In the genomic region with DNA sequence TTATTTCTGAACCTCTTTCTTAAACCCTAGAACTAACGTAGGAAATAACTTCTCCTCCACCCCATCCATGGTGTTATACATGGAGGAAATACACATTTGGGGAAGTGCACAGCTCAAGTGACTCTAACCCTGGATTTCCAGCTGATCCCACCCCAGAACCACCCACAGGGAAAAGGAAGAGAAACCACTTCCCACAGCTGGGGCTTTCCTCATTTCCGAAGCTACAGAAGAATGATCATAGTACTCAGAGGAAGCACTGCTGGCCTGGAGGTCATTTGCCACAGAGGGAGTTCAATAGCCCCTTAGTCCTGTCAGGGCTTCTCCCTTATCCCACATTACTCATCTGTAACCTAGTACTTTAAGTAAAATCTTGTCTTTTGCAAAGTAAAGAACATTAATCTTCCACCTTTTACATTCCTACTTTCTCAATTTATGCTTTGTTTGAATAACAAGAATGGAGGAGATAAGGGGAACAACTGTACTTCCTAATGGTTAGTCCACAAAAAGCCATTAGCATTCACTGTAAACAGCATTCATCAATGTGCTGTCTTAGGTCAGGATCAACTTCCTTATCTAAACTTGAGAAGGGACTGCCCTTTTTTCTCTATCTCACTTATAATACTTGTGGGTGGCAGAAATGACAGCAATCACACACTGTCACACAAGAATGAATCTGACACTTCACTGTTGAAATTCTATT, we compare ENCODE assay signal across 9 cellular contexts.
DNase-seq lines count a peak whose midpoint lies in the region; ATAC-seq and TF ChIP-seq lines count a peak whose summit lies in the region.
"Had no signal": no experiment of that assay in that cellular context is flagged by ENCODE, and none has a peak within 500 bp of the region (broad histone marks: within the 10 kb centered on the region; RNA-seq: fewer than 3 reads in every experiment).

No MANE protein-coding gene starts in this region.

- no peak overlapping the region for H3K4me3 ChIP-seq in SU-DHL-6 (ENCODE audit: insufficient read depth, low read length, poor library complexity, severe bottlenecking)
- no peak overlapping the region for H3K4me3 ChIP-seq in mucosa of descending colon

- no peaks in the 10 kb centered on the region for H3K4me1 ChIP-seq in mucosa of descending colon (ENCODE audit: low read depth)

- no peaks in the 10 kb centered on the region for H3K36me3 Mint-ChIP-seq in CD4-positive, alpha-beta T cell (ENCODE audit: low read depth)

- H3K9me2 ChIP-seq in SU-DHL-6 (replicated peaks; ENCODE audit: insufficient read depth, low read length) = no peaks in the 10 kb centered on the region

- CTCF ChIA-PET in CD4-positive, alpha-beta T cell (lab: Charles Lee) = no interaction called here

- no peak overlapping the region for H2AFZ ChIP-seq in SU-DHL-6 (ENCODE audit: low read depth, low read length, severe bottlenecking)

- no peaks in the 10 kb centered on the region for H4K20me1 ChIP-seq in SU-DHL-6 (ENCODE audit: low read depth, low read length)

- POLR2A ChIA-PET in CD4-positive, alpha-beta T cell (lab: Charles Lee) = no interaction called here

- no peaks in the 10 kb centered on the region for H3K79me2 ChIP-seq in SU-DHL-6 (ENCODE audit: insufficient read depth, low read length)

- H3K4me1 Mint-ChIP-seq in CD4-positive, alpha-beta T cell (ENCODE audit: low read depth) = peaks cover 38% of the 10 kb centered on the region

- peak overlapping the region; percentile 11 for H3K27ac Mint-ChIP-seq in CD4-positive, alpha-beta T cell

- no peak overlapping the region for H3K4me3 Mint-ChIP-seq in CD4-positive, alpha-beta T cell

- H3K36me3 ChIP-seq in SU-DHL-6 (ENCODE audit: low read length) (no peaks in the 10 kb centered on the region), mucosa of descending colon (ENCODE audit: low read depth) (no peaks in the 10 kb centered on the region)

- no peak overlapping the region for H3K9ac ChIP-seq in SU-DHL-6 (ENCODE audit: low read length)

- intact Hi-C loops in CD4-positive, alpha-beta T cell (cut with DNase I, micrococcal nuclease) = loop anchor here in 1 of 2 experiments (5.0 kb wide), 1 partner anchor 35 kb away; no protein-coding TSS in a partner anchor
- intact Hi-C loops in mucosa of descending colon (cut with DNase I, micrococcal nuclease) = no loop called here

- H3K27ac ChIP-seq in CD4-positive, alpha-beta T cell (ENCODE audit: low read depth, low read length) = no peak overlapping the region
- peak overlapping the region; percentile 44 for H3K27ac ChIP-seq in SU-DHL-6 (ENCODE audit: low read depth, low read length)

- no peak for TF ChIP-seq CTCF in CD4-positive, alpha-beta T cell (IDR thresholded peaks at IDR 0.05)
- TF ChIP-seq CTCF in SU-DHL-6 (IDR thresholded peaks at IDR 0.05; ENCODE audit: insufficient read depth, low read length, poor library complexity, severe bottlenecking) (no peak), mucosa of descending colon (IDR thresholded peaks at IDR 0.05) (no peak)

- peaks cover 23% of the 10 kb centered on the region for H3F3A ChIP-seq in SU-DHL-6 (ENCODE audit: insufficient read depth)

- no peaks in the 10 kb centered on the region for H3K9me3 Mint-ChIP-seq in CD4-positive, alpha-beta T cell

- H3K4me2 ChIP-seq in SU-DHL-6 (ENCODE audit: low read depth, low read length, poor library complexity, severe bottlenecking) = peak overlapping the region; percentile 42

- no peak for DNase-seq in CD4-positive, alpha-beta T cell
- DNase-seq in mucosa of descending colon (peak in 1 of 3 donors; percentile 41), SHP77 treated with DMSO at 0.1 percent for 48 hours (lab: John Stamatoyannopoulos, UW) (no peak), DMS114 treated with DMSO at 0.1 percent for 48 hours (lab: John Stamatoyannopoulos, UW; ENCODE audit: unreplicated experiment) (no peak), cerebellum (ENCODE audit: low spot score) (no peak), glomerular visceral epithelial cell (ENCODE audit: extremely low spot score) (no peak)
- DNase-seq: NCI-H1930 had no signal

- no peaks in the 10 kb centered on the region for H3K27me3 Mint-ChIP-seq in CD4-positive, alpha-beta T cell

- H3K27me3 ChIP-seq in CD4-positive, alpha-beta T cell (ENCODE audit: control insufficient read depth, insufficient read depth, low read length) = no peaks in the 10 kb centered on the region
- no peaks in the 10 kb centered on the region for H3K27me3 ChIP-seq in SU-DHL-6 (ENCODE audit: low read length)

- H3K9me3 ChIP-seq in CD4-positive, alpha-beta T cell (ENCODE audit: control insufficient read depth, low read length) = no peaks in the 10 kb centered on the region
- H3K9me3 ChIP-seq in SU-DHL-6 (ENCODE audit: insufficient read depth, low read length) (no peaks in the 10 kb centered on the region), mucosa of descending colon (no peaks in the 10 kb centered on the region)

- no peak for ATAC-seq in CD4-positive, alpha-beta T cell (ENCODE audit: poor library complexity)
- peak; percentile 35 for ATAC-seq in GM21717 (IDR thresholded peaks at IDR 0.05; ENCODE audit: unreplicated experiment)
- ATAC-seq in mucosa of descending colon = peak; percentile 37
